8 cellular contexts compared by ENCODE assay signal in genomic region chr3:165805834-165806561, GRCh38. TPM values are rescaled to one million over a fixed set of nuclear protein-coding genes. Genes with fewer than 3 reads are reported as not detected.
DNase-seq lines count a peak whose midpoint lies in the region; ATAC-seq, FAIRE-seq and TF ChIP-seq lines count a peak whose summit lies in the region.
"Had no signal": no experiment of that assay in that cellular context is flagged by ENCODE, and none has a peak within 500 bp of the region (broad histone marks: within the 10 kb centered on the region; RNA-seq: fewer than 3 reads in every experiment).

No MANE protein-coding gene starts in this region.

- H4K20me1 ChIP-seq in OCI-LY1 (ENCODE audit: insufficient read depth, low read length): no peaks in the 10 kb centered on the region

- WGBS in small intestine, 3 donors: 35 to 68% (median 47%) methylated on average over 5 of the region's 5 CpGs

- H3K27me3 Mint-ChIP-seq in effector memory CD8-positive, alpha-beta T cell: no peaks in the 10 kb centered on the region

- DNase-seq in small intestine (peak; percentile 41), NCI-H526 (lab: John Stamatoyannopoulos, UW) (no peak), putamen (ENCODE audit: low spot score) (no peak)
- no peak for DNase-seq in effector memory CD8-positive, alpha-beta T cell
- DNase-seq: NCI-H1436 treated with DMSO at 0.1 percent for 48 hours had no signal

- no peaks in the 10 kb centered on the region for H3K4me1 Mint-ChIP-seq in effector memory CD8-positive, alpha-beta T cell (ENCODE audit: low read depth in 2 of 2)

- H3K27ac Mint-ChIP-seq in effector memory CD8-positive, alpha-beta T cell: no peak overlapping the region

- H3K27ac ChIP-seq in OCI-LY1 (ENCODE audit: low read depth, low read length, poor library complexity, severe bottlenecking) (no peak overlapping the region), small intestine (ENCODE audit: low read depth in 1 of 2, low read length in 1 of 2) (no peak overlapping the region)

- H3K36me3 ChIP-seq in OCI-LY1 (ENCODE audit: insufficient read depth, low read length): no peaks in the 10 kb centered on the region
- no peaks in the 10 kb centered on the region for H3K36me3 ChIP-seq in small intestine (ENCODE audit: control insufficient read depth in 2 of 2, insufficient read depth in 2 of 2, low read length in 2 of 2)

- no peaks in the 10 kb centered on the region; the same call in 1 of the 2 replicates for H3K9me2 ChIP-seq in OCI-LY1 (ENCODE audit: low read depth, low read length)

- H3K9me3 ChIP-seq in OCI-LY1 (ENCODE audit: low read length): no peaks in the 10 kb centered on the region
- no peaks in the 10 kb centered on the region for H3K9me3 ChIP-seq in small intestine (ENCODE audit: control insufficient read depth, low read depth)

- H3K9ac ChIP-seq in OCI-LY1 (ENCODE audit: low read length): 0 out of 2 replicates have a peak overlapping the region, but pooled peaks have one; percentile 15

- H3K4me3 Mint-ChIP-seq in effector memory CD8-positive, alpha-beta T cell: no peak overlapping the region

- peak overlapping the region; percentile 62 for H3K4me2 ChIP-seq in OCI-LY1 (ENCODE audit: low read length)

- H3K79me2 ChIP-seq in OCI-LY1 (ENCODE audit: insufficient read depth, low read length): no peaks in the 10 kb centered on the region

- ATAC-seq in GM19043 (IDR thresholded peaks at IDR 0.05; ENCODE audit: low read depth, unreplicated experiment): peak; percentile 66
- ATAC-seq in HG02884 (IDR thresholded peaks at IDR 0.05; ENCODE audit: unreplicated experiment): peak; percentile 83
- no peak for ATAC-seq in effector memory CD8-positive, alpha-beta T cell (replicated peaks)

- H3K9me3 Mint-ChIP-seq in effector memory CD8-positive, alpha-beta T cell: no peaks in the 10 kb centered on the region

- H3K27me3 ChIP-seq in OCI-LY1 (ENCODE audit: insufficient read depth, low read length) (no peaks in the 10 kb centered on the region), small intestine (ENCODE audit: control insufficient read depth in 2 of 2, insufficient read depth in 2 of 2, low read length in 2 of 2) (no peaks in the 10 kb centered on the region)

- no peaks in the 10 kb centered on the region for H3F3A ChIP-seq in OCI-LY1 (ENCODE audit: insufficient read depth, low read length)

- no peaks in the 10 kb centered on the region for H3K36me3 Mint-ChIP-seq in effector memory CD8-positive, alpha-beta T cell (ENCODE audit: insufficient read depth)

- TF ChIP-seq CTCF in OCI-LY1 (IDR thresholded peaks at IDR 0.05; ENCODE audit: low read length): no peak

- no peak for FAIRE-seq in small intestine (lab: Jason Lieb, UNC)

- H3K4me1 ChIP-seq in OCI-LY1 (ENCODE audit: insufficient read depth, low read length, severe bottlenecking): peaks cover 4% of the 10 kb centered on the region
- H3K4me1 ChIP-seq in small intestine (ENCODE audit: control insufficient read depth in 2 of 2, insufficient read depth in 1 of 2, low read depth in 1 of 2, low read length in 1 of 2): no peaks in the 10 kb centered on the region

- H3K4me3 ChIP-seq in OCI-LY1 (ENCODE audit: low read depth, low read length, poor library complexity, severe bottlenecking) (peak overlapping the region; percentile 33), small intestine (ENCODE audit: low read depth in 1 of 2, low read length in 2 of 2) (no peak overlapping the region)

- H2AFZ ChIP-seq in OCI-LY1 (ENCODE audit: low read length): peak overlapping the region; percentile 21; the same call in 1 of the 2 replicates

RNA-seq across cellular contexts. Expression of gene BCHE, which starts 31.2 kb away (rescaled TPM):
- polyA plus RNA-seq in small intestine: 1 to 10 TPM in 2 of 3 donors, not detected in 1; 3.0 to 3.6 TPM
